ENCODE assay signal across 24 cellular contexts in genomic region chr14:29937116-29937515, GRCh38. TPM values are rescaled to one million over a fixed set of nuclear protein-coding genes. Genes with fewer than 3 reads are reported as not detected.
DNase-seq lines count a peak whose midpoint lies in the region; ATAC-seq and TF ChIP-seq lines count a peak whose summit lies in the region.
"Had no signal": no experiment of that assay in that cellular context is flagged by ENCODE, and none has a peak within 500 bp of the region (broad histone marks: within the 10 kb centered on the region; RNA-seq: fewer than 3 reads in every experiment).

No MANE protein-coding gene starts in this region.

- H2BK12ac ChIP-seq in mesenchymal stem cell (ENCODE audit: low read length in 2 of 2): no peak overlapping the region

- no peaks in the 10 kb centered on the region for H3K27me3 ChIP-seq in mesendoderm (ENCODE audit: insufficient read depth, low read length, poor library complexity)
- H3K27me3 ChIP-seq in mesenchymal stem cell (ENCODE audit: control insufficient read depth in 1 of 2, insufficient read depth in 1 of 2, low read length in 2 of 2): no peaks in the 10 kb centered on the region
- no peaks in the 10 kb centered on the region for H3K27me3 ChIP-seq in MG63
- H3K27me3 ChIP-seq: BLaER1, pancreas had no signal

- H4K5ac ChIP-seq in mesendoderm (ENCODE audit: low read length): no peak overlapping the region

- H3K4me3 ChIP-seq in choroid plexus epithelial cell (ENCODE audit: low read depth, low read length) (no peak overlapping the region), mesendoderm (ENCODE audit: low read length) (no peak overlapping the region), mesenchymal stem cell (ENCODE audit: insufficient read depth in 1 of 2, low read depth in 1 of 2, low read length in 2 of 2) (no peak overlapping the region), MG63 (no peak overlapping the region)
- H3K4me3 ChIP-seq: BLaER1, pancreas had no signal

- H3K4me2 ChIP-seq in mesendoderm (ENCODE audit: low read length) (no peak overlapping the region), mesenchymal stem cell (ENCODE audit: low read length, poor library complexity, severe bottlenecking) (no peak overlapping the region)
- H3K4me2 ChIP-seq: BLaER1 had no signal

- H2BK5ac ChIP-seq in mesendoderm (ENCODE audit: low read length) (no peak overlapping the region), mesenchymal stem cell (ENCODE audit: low read depth, low read length, poor library complexity, severe bottlenecking) (no peak overlapping the region)

- H3K4ac ChIP-seq in mesendoderm (ENCODE audit: low read depth, low read length) (no peak overlapping the region), mesenchymal stem cell (ENCODE audit: low read depth in 1 of 2, low read length in 2 of 2) (no peak overlapping the region)

- no peak for ATAC-seq in GM19395 (IDR thresholded peaks at IDR 0.05; ENCODE audit: unreplicated experiment)
- ATAC-seq: activated CD8-positive, alpha-beta memory T cell treated with anti-CD3 and anti-CD28 coated beads, Interleukin-2, amount 10 ng/mL, durations not matched to agents 7 days and 5 days; natural killer cell treated with Interleukin-12 subunit alpha and Interleukin-12 subunit beta and Interleukin-15 and Interleukin-18, amount 100 ng/mL, for 72 hours; pancreas; sciatic nerve had no signal

- H3K18ac ChIP-seq in mesendoderm (ENCODE audit: low read length): no peak overlapping the region
- H3K18ac ChIP-seq in mesenchymal stem cell (ENCODE audit: low read depth in 1 of 2, low read length in 2 of 2): no peak overlapping the region

- no peak overlapping the region for H4K91ac ChIP-seq in mesenchymal stem cell (ENCODE audit: low read length)

- H3K9me3 ChIP-seq in mesenchymal stem cell (ENCODE audit: control insufficient read depth, low read length) (no peaks in the 10 kb centered on the region), MG63 (no peaks in the 10 kb centered on the region)
- H3K9me3 ChIP-seq: BLaER1, pancreas had no signal

- no peaks in the 10 kb centered on the region for H3K36me3 ChIP-seq in mesendoderm (ENCODE audit: control insufficient read depth, insufficient read depth, low read length)
- no peaks in the 10 kb centered on the region for H3K36me3 ChIP-seq in mesenchymal stem cell (ENCODE audit: control insufficient read depth in 1 of 2, insufficient read depth in 2 of 2, low read depth in 1 of 2, low read length in 2 of 2)
- no peaks in the 10 kb centered on the region for H3K36me3 ChIP-seq in MG63
- H3K36me3 ChIP-seq: BLaER1, pancreas had no signal

- H2AK5ac ChIP-seq in mesendoderm (ENCODE audit: low read length): no peak overlapping the region
- no peak overlapping the region for H2AK5ac ChIP-seq in mesenchymal stem cell (ENCODE audit: low read length, severe bottlenecking)

- H3K14ac ChIP-seq in mesenchymal stem cell (ENCODE audit: low read length in 2 of 2): no peak overlapping the region

- DNase-seq in ELR (ENCODE audit: low read depth): peak; percentile 61
- DNase-seq in NCI-H748 (lab: John Stamatoyannopoulos, UW; ENCODE audit: unreplicated experiment): peak; percentile 68
- DNase-seq in choroid plexus epithelial cell (ENCODE audit: low read depth): peak; percentile 36
- DNase-seq in mesendoderm: peak; percentile 84
- no peak for DNase-seq in mesenchymal stem cell
- DNase-seq in GDM1 (lab: John Stamatoyannopoulos, UW): no peak
- no peak for DNase-seq in MG63
- DNase-seq: activated CD4-positive, alpha-beta T cell treated with anti-CD3 and anti-CD28 coated beads for 4 hours; activated CD8-positive, alpha-beta memory T cell treated with anti-CD3 and anti-CD28 coated beads, Interleukin-2, amount 10 ng/mL, durations not matched to agents 7 days and 5 days; activated naive CD8-positive, alpha-beta T cell treated with anti-CD3 and anti-CD28 coated beads, Interleukin-2, amount 10 ng/mL, durations not matched to agents 7 days and 5 days; dermis blood vessel endothelial cell; erythroblast; GF-D8; midbrain; NCI-H1105; NCI-H2029 treated with DMSO at 0.1 percent for 48 hours; NCI-H524; pancreas; SHP77 had no signal

- peaks cover 4% of the 10 kb centered on the region for H3K4me1 ChIP-seq in mesendoderm (ENCODE audit: control insufficient read depth, low read depth, low read length)
- H3K4me1 ChIP-seq in mesenchymal stem cell (ENCODE audit: control insufficient read depth, insufficient read depth, low read depth, low read length): no peaks in the 10 kb centered on the region
- H3K4me1 ChIP-seq: BLaER1, pancreas had no signal

- H3K23ac ChIP-seq in mesendoderm (ENCODE audit: low read length): no peak overlapping the region
- H3K23ac ChIP-seq in mesenchymal stem cell (ENCODE audit: low read length in 2 of 2): no peak overlapping the region

- H4K8ac ChIP-seq in mesendoderm (ENCODE audit: low read depth, low read length) (no peak overlapping the region), mesenchymal stem cell (ENCODE audit: low read length) (no peak overlapping the region)

- H2BK15ac ChIP-seq in mesendoderm (replicated peaks; ENCODE audit: low read depth): no peak overlapping the region
- no peak overlapping the region for H2BK15ac ChIP-seq in mesenchymal stem cell (ENCODE audit: low read depth, poor library complexity, severe bottlenecking)

- H3K79me2 ChIP-seq in mesendoderm (ENCODE audit: control insufficient read depth, insufficient read depth, low read length): no peaks in the 10 kb centered on the region

- H2AFZ ChIP-seq in mesenchymal stem cell (ENCODE audit: low read depth, low read length): no peak overlapping the region

- H3K9ac ChIP-seq in mesendoderm (ENCODE audit: low read length) (no peak overlapping the region), mesenchymal stem cell (ENCODE audit: low read length) (no peak overlapping the region)
- H3K9ac ChIP-seq: BLaER1 had no signal

- WGBS in mesendoderm (ENCODE audit: extremely low coverage, insufficient coverage, low lambda C conversion rate): no CpG with 5 or more reads among the region's 2 CpGs
- WGBS in mesenchymal stem cell: 100% methylated on average over 1 of the region's 2 CpGs

- no peak for TF ChIP-seq CTCF in choroid plexus epithelial cell (conservative IDR thresholded peaks at IDR 0.05; ENCODE audit: low read depth, low read length)

- H3K56ac ChIP-seq in mesendoderm (ENCODE audit: low read length): no peak overlapping the region

- no peak overlapping the region for H2BK120ac ChIP-seq in mesendoderm (ENCODE audit: low read depth, low read length)
- H2BK120ac ChIP-seq in mesenchymal stem cell (ENCODE audit: low read depth, low read length): no peak overlapping the region

- H3K79me1 ChIP-seq in mesendoderm (ENCODE audit: low read length) (no peaks in the 10 kb centered on the region), mesenchymal stem cell (replicated peaks; ENCODE audit: low read length, poor library complexity, severe bottlenecking) (no peaks in the 10 kb centered on the region)

- H3K27ac ChIP-seq in mesendoderm (ENCODE audit: low read depth, low read length) (no peak overlapping the region), mesenchymal stem cell (ENCODE audit: low read length, poor library complexity, severe bottlenecking) (no peak overlapping the region)
- H3K27ac ChIP-seq: BLaER1, pancreas had no signal

RNA-seq across cellular contexts. Expression of gene PRKD1, which starts 9.5 kb away (rescaled TPM):
- polyA plus RNA-seq in mesendoderm (2013, experiment 1 of 2): 9.5 TPM
- polyA plus RNA-seq in mesendoderm (2013, experiment 2 of 2): 8.6 TPM
- 6.5 TPM for polyA plus RNA-seq in mesenchymal stem cell (2013, experiment 1 of 2)
- 6.3 TPM for polyA plus RNA-seq in mesenchymal stem cell (2013, experiment 2 of 2)
- 5.6 and 8.3 TPM in 2 replicates for total RNA-seq in MG63 (2014; rRNA removed; shearing (Covaris generic); ENCODE audit: low replicate concordance)
- total RNA-seq: activated CD8-positive, alpha-beta memory T cell treated with anti-CD3 and anti-CD28 coated beads, Interleukin-2, amount 10 ng/mL, durations not matched to agents 7 days and 5 days; activated naive CD8-positive, alpha-beta T cell treated with anti-CD3 and anti-CD28 coated beads, Interleukin-2, amount 10 ng/mL, durations not matched to agents 7 days and 5 days; HT-29 had no signal

Comparison
In these comparisons a context has a peak if more than half of its experiments do, and no peak if none do; other contexts are left out.
1. DNase-seq: peak in ELR (single experiment), NCI-H748 (single experiment), choroid plexus epithelial cell (single experiment) and mesendoderm (single experiment); none in mesenchymal stem cell (single experiment), GDM1 (single experiment) and MG63 (single experiment).